11 cellular contexts compared by ENCODE assay signal in the genomic region with DNA sequence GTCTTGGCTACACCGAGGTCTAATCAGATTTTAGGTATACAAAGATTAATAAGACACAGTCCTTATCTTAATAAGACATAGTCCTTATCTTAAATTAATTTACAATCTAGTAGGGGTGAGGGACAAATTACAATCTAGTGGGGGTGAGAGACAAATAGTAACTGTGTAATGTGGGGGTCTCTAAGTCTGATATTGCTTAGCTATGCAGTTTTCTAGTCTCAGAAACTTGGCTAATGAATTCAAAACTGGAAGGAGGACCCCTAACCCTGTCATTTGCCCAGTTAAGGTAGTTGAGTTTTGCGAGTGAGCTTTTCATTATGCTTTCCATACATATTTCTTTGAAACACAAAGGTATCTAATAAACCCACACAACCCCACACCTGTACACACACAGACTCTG.
"Had no signal": no experiment of that assay in that cellular context is flagged by ENCODE, and none has a peak within 500 bp of the region (broad histone marks: within the 10 kb centered on the region; RNA-seq: fewer than 3 reads in every experiment).

No MANE protein-coding gene starts in this region.

- H3K9ac ChIP-seq: GM23248 had no signal

- H3K9me3 ChIP-seq: HAP-1 had no signal

- H3K27ac ChIP-seq: GM23248 had no signal

- H2AFZ ChIP-seq: GM23248, GM23338 had no signal

- H3K4me3 ChIP-seq: GM23248, GM23338, HAP-1 had no signal

- H3K4me2 ChIP-seq: GM23338 had no signal

- FAIRE-seq: H1, H54 had no signal

- ATAC-seq: GM23338, HCT116 had no signal

- H3K36me3 ChIP-seq: HAP-1 had no signal

- DNase-seq: GM23248, GOT3, H7, H9, HCEC 1CT, HFFc6 had no signal

- H3K4me1 ChIP-seq: HAP-1 had no signal
